Comparison of ENCODE assay signal across 22 cellular contexts in genomic region chr1:153563991-153564390, GRCh38. TPM values are rescaled to one million over a fixed set of nuclear protein-coding genes. Genes with fewer than 3 reads are reported as not detected.
DNase-seq lines count a peak whose midpoint lies in the region; ATAC-seq, FAIRE-seq and TF ChIP-seq lines count a peak whose summit lies in the region.
"Had no signal": no experiment of that assay in that cellular context is flagged by ENCODE, and none has a peak within 500 bp of the region (broad histone marks: within the 10 kb centered on the region; RNA-seq: fewer than 3 reads in every experiment).

No MANE protein-coding gene starts in this region.

- intact Hi-C loops in vagina (cut with DNase I): loop anchor here (2.0 kb wide), 1 partner anchor 15 kb away; the partner anchor contains the start of gene S100A3

- H4K91ac ChIP-seq in H1 (replicated peaks; ENCODE audit: insufficient read length, low read length): peak overlapping the region; percentile 10

- ATAC-seq in HG03095 (IDR thresholded peaks at IDR 0.05; ENCODE audit: unreplicated experiment) (no peak), GM21737 (IDR thresholded peaks at IDR 0.05; ENCODE audit: unreplicated experiment) (no peak)
- ATAC-seq: left cardiac atrium had no signal

- H3K4me3 ChIP-seq in H1 (ENCODE audit: extremely low read depth in 1 of 4, insufficient read depth in 2 of 4, low read depth in 3 of 4, low read length in 4 of 4) (no peak overlapping the region), vagina (peak overlapping the region; percentile 9 to 36)
- H3K4me3 ChIP-seq: right atrium auricular region had no signal

- no peak overlapping the region for H2BK120ac ChIP-seq in H1 (replicated peaks; ENCODE audit: low read depth, low read length)

- DNase-seq in NCI-H2171 treated with DMSO at 0.1 percent for 48 hours (lab: John Stamatoyannopoulos, UW) (peak; percentile 16), NCI-H2171 (lab: John Stamatoyannopoulos, UW) (no peak), H1 (ENCODE audit: low read depth in 1 of 2, low spot score in 2 of 2) (no peak), osteocyte (ENCODE audit: extremely low spot score, unreplicated experiment) (no peak), vagina (ENCODE audit: extremely low spot score in 2 of 2) (no peak), RCC 7860 (ENCODE audit: low spot score) (no peak)
- DNase-seq: activated CD4-positive, alpha-beta T cell treated with anti-CD3 and anti-CD28 coated beads, Interleukin-2, amount 10 ng/mL, durations not matched to agents 24 days and 14 days; activated naive CD4-positive, alpha-beta T cell treated with anti-CD3 and anti-CD28 coated beads for 36 hours; C1 segment of cervical spinal cord; hypothalamus; KG1; left cardiac atrium; midbrain; NCI-H1048; NCI-H748 treated with DMSO at 0.1 percent for 48 hours; substantia nigra had no signal

- no peak overlapping the region for H3K23ac ChIP-seq in H1 (ENCODE audit: insufficient read length)

- TF ChIP-seq POLR2A in H1 (IDR thresholded peaks at IDR 0.05; ENCODE audit: control extremely low read depth in 1 of 2, low read depth in 2 of 2, low read length in 2 of 2) (no peak), vagina (IDR thresholded peaks at IDR 0.05) (no peak)

- no peak overlapping the region for H3K4ac ChIP-seq in H1 (replicated peaks; ENCODE audit: insufficient read length, low read depth, low read length)

- H3K23me2 ChIP-seq in H1 (ENCODE audit: low read depth, low read length): no peaks in the 10 kb centered on the region; the same call in 1 of the 2 replicates

- H3K9ac ChIP-seq in H1 (replicated peaks in 1 of 4; ENCODE audit: extremely low read depth in 1 of 4, low read depth in 3 of 4, low read length in 3 of 4): no peak overlapping the region

- TF ChIP-seq EP300 in H1 (IDR thresholded peaks at IDR 0.05; ENCODE audit: borderline replicate concordance in 1 of 2, low read depth in 2 of 2, low read length in 2 of 2): no peak

- peak overlapping the region; percentile 61 for H2BK15ac ChIP-seq in H1 (ENCODE audit: low read length)

- H3K4me1 Mint-ChIP-seq in osteocyte (ENCODE audit: unreplicated experiment): peaks cover 50% of the 10 kb centered on the region

- no peak overlapping the region for H3K27ac ChIP-seq in H1 (ENCODE audit: low read depth, low read length)
- peak overlapping the region; percentile 98 for H3K27ac ChIP-seq in vagina
- H3K27ac ChIP-seq: neutrophil, right atrium auricular region had no signal

- H2AFZ ChIP-seq in H1 (ENCODE audit: low read length): no peak overlapping the region

- H3K27me3 ChIP-seq in H1 (replicated peaks in 1 of 4; ENCODE audit: control insufficient read depth in 3 of 4, extremely low read depth in 1 of 4, insufficient read depth in 3 of 4, low read length in 3 of 4) (0 out of 7 replicates have a peak, but pooled peaks cover 0 to 4% (median 0%) of the 10 kb centered on the region in 4 experiments), vagina (no peaks in the 10 kb centered on the region)
- H3K27me3 ChIP-seq: neutrophil, right atrium auricular region had no signal

- TF ChIP-seq RAD21 in H1 (IDR thresholded peaks at IDR 0.05 in 1 of 2, conservative IDR thresholded peaks at IDR 0.05 in 1 of 2; ENCODE audit: low read depth in 2 of 2, low read length in 2 of 2): no peak

- H3K56ac ChIP-seq in H1 (replicated peaks; ENCODE audit: insufficient read length, low read depth, low read length): no peak overlapping the region

- no peak overlapping the region for H4K8ac ChIP-seq in H1 (ENCODE audit: extremely low read depth, insufficient read depth, low read length)

- no peak overlapping the region for H3K4me2 ChIP-seq in H1 (ENCODE audit: insufficient read depth in 1 of 2, low read depth in 2 of 2, low read length in 2 of 2)

- peak overlapping the region; percentile 68; the same call in 1 of the 2 replicates for H2BK12ac ChIP-seq in H1 (ENCODE audit: low read depth, low read length)

- no peak overlapping the region for H2BK5ac ChIP-seq in H1 (ENCODE audit: low read depth, low read length)

- H3K79me1 ChIP-seq in H1 (ENCODE audit: low read depth, low read length): no peaks in the 10 kb centered on the region

- H3K79me2 ChIP-seq in H1 (ENCODE audit: control insufficient read depth in 1 of 2, insufficient read depth in 2 of 2, low read length in 2 of 2): no peaks in the 10 kb centered on the region

- no peak overlapping the region for H3K14ac ChIP-seq in H1 (ENCODE audit: insufficient read length)

- H3K18ac ChIP-seq in H1 (ENCODE audit: extremely low read depth, low read length): no peak overlapping the region

- CTCF ChIA-PET in H1 (lab: Charles Lee; ENCODE audit: partially characterized antibody): interaction anchor here (1.0 to 5.9 kb wide), 10 partner anchors 11 to 62 kb away, joined by 3 to 55 read pairs (median 7); partner anchors contain the start of genes S100A14, S100A4 and S100A6

- 0 out of 2 replicates have a peak overlapping the region, but pooled peaks have one; percentile 48 for H2BK20ac ChIP-seq in H1 (ENCODE audit: low read length)

- POLR2A ChIA-PET in H1 (lab: Charles Lee; ENCODE audit: partially characterized antibody): interaction anchor here (1.0 to 2.2 kb wide), 5 partner anchors 10 to 77 kb away, joined by 3 to 6 read pairs (median 3); partner anchors contain the start of genes CHTOP and S100A13

- 94% methylated on average over 7 of the region's 7 CpGs; no CpG with 5 or more reads in 1 of the 2 experiments for WGBS in H1 (ENCODE audit: extremely low coverage in 1 of 2, insufficient coverage in 1 of 2, insufficient read length in 1 of 2, insufficient replicate concordance in 2 of 2, low coverage in 1 of 2, low lambda C conversion rate in 2 of 2, missing lambda C conversion rate in 1 of 2), 2 experiments

- H3K4me1 ChIP-seq in H1 (replicated peaks in 1 of 4; ENCODE audit: control insufficient read depth in 3 of 4, insufficient read depth in 4 of 4, low read length in 3 of 4) (peaks cover 11 to 26% (median 20%) of the 10 kb centered on the region in 4 experiments), vagina (peaks cover 34% of the 10 kb centered on the region)

- H3K36me3 ChIP-seq in H1 (ENCODE audit: control insufficient read depth in 2 of 4, insufficient read depth in 4 of 4, low read length in 3 of 4) (no peaks in the 10 kb centered on the region), vagina (no peaks in the 10 kb centered on the region)
- H3K36me3 ChIP-seq: neutrophil, right atrium auricular region had no signal

- no peak overlapping the region for H2AK5ac ChIP-seq in H1 (ENCODE audit: low read depth, low read length)

- FAIRE-seq in H1 (lab: Jason Lieb, UNC): no peak
- FAIRE-seq in RCC 7860 (lab: Jason Lieb, UNC): no peak

- peak overlapping the region; percentile 82 for H3K27ac Mint-ChIP-seq in osteocyte (ENCODE audit: unreplicated experiment)
- H3K27ac Mint-ChIP-seq: activated CD4-positive, alpha-beta T cell treated with anti-CD3 and anti-CD28 coated beads, Interleukin-2, amount 10 ng/mL, durations not matched to agents 24 days and 14 days; activated naive CD4-positive, alpha-beta T cell treated with anti-CD3 and anti-CD28 coated beads for 36 hours had no signal

- no peaks in the 10 kb centered on the region for H3K9me3 Mint-ChIP-seq in osteocyte (ENCODE audit: unreplicated experiment)
- H3K9me3 Mint-ChIP-seq: activated CD4-positive, alpha-beta T cell treated with anti-CD3 and anti-CD28 coated beads, Interleukin-2, amount 10 ng/mL, durations not matched to agents 24 days and 14 days; activated naive CD4-positive, alpha-beta T cell treated with anti-CD3 and anti-CD28 coated beads for 36 hours had no signal

- H3K4me3 Mint-ChIP-seq in osteocyte (ENCODE audit: unreplicated experiment): no peak overlapping the region
- H3K4me3 Mint-ChIP-seq: activated CD4-positive, alpha-beta T cell treated with anti-CD3 and anti-CD28 coated beads, Interleukin-2, amount 10 ng/mL, durations not matched to agents 24 days and 14 days; activated naive CD4-positive, alpha-beta T cell treated with anti-CD3 and anti-CD28 coated beads for 36 hours had no signal

- H3K36me3 Mint-ChIP-seq in osteocyte (ENCODE audit: unreplicated experiment): no peaks in the 10 kb centered on the region

- H3K9me3 ChIP-seq in H1 (ENCODE audit: insufficient read depth in 2 of 2, low read depth in 1 of 2, low read length in 1 of 2) (no peaks in the 10 kb centered on the region), vagina (no peaks in the 10 kb centered on the region)
- H3K9me3 ChIP-seq: neutrophil, right atrium auricular region had no signal

- H4K5ac ChIP-seq in H1 (ENCODE audit: insufficient read length, low read depth, low read length): no peak overlapping the region

- no peaks in the 10 kb centered on the region for H3K27me3 Mint-ChIP-seq in osteocyte (ENCODE audit: unreplicated experiment)
- H3K27me3 Mint-ChIP-seq: activated CD4-positive, alpha-beta T cell treated with anti-CD3 and anti-CD28 coated beads, Interleukin-2, amount 10 ng/mL, durations not matched to agents 24 days and 14 days had no signal

- TF ChIP-seq CTCF in H1 (IDR thresholded peaks at IDR 0.05; ENCODE audit: control extremely low read depth in 1 of 3, insufficient read depth in 1 of 3, low read depth in 1 of 3, low read length in 3 of 3) (no peak), osteocyte (IDR thresholded peaks at IDR 0.05) (no peak), vagina (IDR thresholded peaks at IDR 0.05) (no peak)

- H4K20me1 ChIP-seq in H1 (replicated peaks in 1 of 2; ENCODE audit: control insufficient read depth in 1 of 2, insufficient read depth in 2 of 2, low read length in 2 of 2): no peaks in the 10 kb centered on the region

RNA-seq across cellular contexts. Expression of gene S100A2, which starts 1.7 kb away (rescaled TPM):
- 2.0 TPM in 1 of 2 replicates, not detected in the other for total RNA-seq in H1 (2021; fragmentation: NEBNext Ultra II Directional; extraction: Animal tissue kit (Norgen Biotek cat#: 25700))
- polyA plus RNA-seq in H1 (2011; rRNA removed): 0.71 and 0.86 TPM in 2 replicates
- polyA plus RNA-seq in H1 (2011; cell fraction: cytosol; rRNA removed): 1.1 TPM
- polyA plus RNA-seq in H1 (2011; cell fraction: nucleus; rRNA removed): 0.78 TPM
- 0.69 to 2.1 TPM (median 1.2 TPM) in 4 replicates for polyA plus RNA-seq in H1 (2012, experiment 1 of 2)
- polyA plus RNA-seq in H1 (2012, experiment 2 of 2): 0.20 TPM
- 2.0 TPM for polyA plus RNA-seq in H1 (2013, experiment 1 of 2)
- 2.6 TPM for polyA plus RNA-seq in H1 (2013, experiment 2 of 2)
- 0.60 TPM in 1 of 2 replicates, not detected in the other for polyA minus RNA-seq in H1 (2011; rRNA and poly(A)+ RNA removed)
- not detected for polyA minus RNA-seq in H1 (2011; cell fraction: cytosol; rRNA and poly(A)+ RNA removed)
- polyA minus RNA-seq in H1 (2011; cell fraction: nucleus; rRNA and poly(A)+ RNA removed): not detected
- total RNA-seq in osteocyte (8.9 and 11.7 TPM in 2 replicates), vagina (470 TPM)
- total RNA-seq: right atrium auricular region had no signal

RNA-seq across cellular contexts. Expression of gene S100A3, which starts 14.9 kb away (rescaled TPM):
- 0.47 TPM in 1 of 2 replicates, not detected in the other for total RNA-seq in H1 (2021; fragmentation: NEBNext Ultra II Directional; extraction: Animal tissue kit (Norgen Biotek cat#: 25700))
- polyA plus RNA-seq in H1 (2011; rRNA removed): 0.26 and 0.77 TPM in 2 replicates
- polyA plus RNA-seq in H1 (2011; cell fraction: cytosol; rRNA removed): 1.1 TPM
- 0.43 TPM for polyA plus RNA-seq in H1 (2011; cell fraction: nucleus; rRNA removed)
- not detected in 4 replicates for polyA plus RNA-seq in H1 (2012, experiment 1 of 2)
- polyA plus RNA-seq in H1 (2012, experiment 2 of 2): not detected
- polyA plus RNA-seq in H1 (2013, experiment 1 of 2): 0.14 TPM
- 0.24 TPM for polyA plus RNA-seq in H1 (2013, experiment 2 of 2)
- not detected in 2 replicates for polyA minus RNA-seq in H1 (2011; rRNA and poly(A)+ RNA removed)
- not detected for polyA minus RNA-seq in H1 (2011; cell fraction: cytosol; rRNA and poly(A)+ RNA removed)
- not detected for polyA minus RNA-seq in H1 (2011; cell fraction: nucleus; rRNA and poly(A)+ RNA removed)
- total RNA-seq in osteocyte: 5.7 and 7.5 TPM in 2 replicates
- total RNA-seq in vagina: 9.6 TPM
- total RNA-seq: activated CD4-positive, alpha-beta T cell treated with anti-CD3 and anti-CD28 coated beads, Interleukin-2, amount 10 ng/mL, durations not matched to agents 24 days and 14 days; activated naive CD4-positive, alpha-beta T cell treated with anti-CD3 and anti-CD28 coated beads for 36 hours had no signal

RNA-seq across cellular contexts. Expression of gene S100A4, which starts 18.4 kb away (rescaled TPM):
- total RNA-seq in H1 (2021; fragmentation: NEBNext Ultra II Directional; extraction: Animal tissue kit (Norgen Biotek cat#: 25700)): 36.3 and 39.6 TPM in 2 replicates
- 43.3 and 85.4 TPM in 2 replicates for polyA plus RNA-seq in H1 (2011; rRNA removed)
- polyA plus RNA-seq in H1 (2011; cell fraction: cytosol; rRNA removed): 48.1 TPM
- polyA plus RNA-seq in H1 (2011; cell fraction: nucleus; rRNA removed): 16.4 TPM
- polyA plus RNA-seq in H1 (2012, experiment 1 of 2): 45.5 to 53.5 TPM (median 49.9 TPM) in 4 replicates
- polyA plus RNA-seq in H1 (2012, experiment 2 of 2): 137 TPM
- 70.2 TPM for polyA plus RNA-seq in H1 (2013, experiment 1 of 2)
- 68.2 TPM for polyA plus RNA-seq in H1 (2013, experiment 2 of 2)
- polyA minus RNA-seq in H1 (2011; rRNA and poly(A)+ RNA removed): 13.4 and 13.9 TPM in 2 replicates
- polyA minus RNA-seq in H1 (2011; cell fraction: cytosol; rRNA and poly(A)+ RNA removed): 9.5 TPM
- polyA minus RNA-seq in H1 (2011; cell fraction: nucleus; rRNA and poly(A)+ RNA removed): 11.6 TPM
- total RNA-seq in osteocyte (337 and 353 TPM in 2 replicates), vagina (375 TPM)

RNA-seq across cellular contexts. Expression of gene S100A5, which starts 23.3 kb away (rescaled TPM):
- not detected in 2 replicates for total RNA-seq in H1 (2021; fragmentation: NEBNext Ultra II Directional; extraction: Animal tissue kit (Norgen Biotek cat#: 25700))
- polyA plus RNA-seq in H1 (2011; rRNA removed): not detected in 2 replicates
- polyA plus RNA-seq in H1 (2011; cell fraction: cytosol; rRNA removed): not detected
- not detected for polyA plus RNA-seq in H1 (2011; cell fraction: nucleus; rRNA removed)
- polyA plus RNA-seq in H1 (2012, experiment 1 of 2): not detected in 4 replicates
- polyA plus RNA-seq in H1 (2012, experiment 2 of 2): not detected
- polyA plus RNA-seq in H1 (2013, experiment 1 of 2): 0.08 TPM
- not detected for polyA plus RNA-seq in H1 (2013, experiment 2 of 2)
- polyA minus RNA-seq in H1 (2011; rRNA and poly(A)+ RNA removed): 0.69 TPM in 1 of 2 replicates, not detected in the other
- polyA minus RNA-seq in H1 (2011; cell fraction: cytosol; rRNA and poly(A)+ RNA removed): not detected
- not detected for polyA minus RNA-seq in H1 (2011; cell fraction: nucleus; rRNA and poly(A)+ RNA removed)
- total RNA-seq in osteocyte: 1.0 TPM in 1 of 2 replicates, not detected in the other
- not detected for total RNA-seq in vagina
- total RNA-seq: fibroblast of lung, H4, left cardiac atrium, right atrium auricular region had no signal

RNA-seq across cellular contexts. Expression of gene S100A6, which starts 28.2 kb away (rescaled TPM):
- total RNA-seq in H1 (2021; fragmentation: NEBNext Ultra II Directional; extraction: Animal tissue kit (Norgen Biotek cat#: 25700)): 11.1 and 11.5 TPM in 2 replicates
- 45.8 and 63.0 TPM in 2 replicates for polyA plus RNA-seq in H1 (2011; rRNA removed)
- 41.4 TPM for polyA plus RNA-seq in H1 (2011; cell fraction: cytosol; rRNA removed)
- polyA plus RNA-seq in H1 (2011; cell fraction: nucleus; rRNA removed): 29.9 TPM
- 38.9 to 50.1 TPM (median 45.3 TPM) in 4 replicates for polyA plus RNA-seq in H1 (2012, experiment 1 of 2)
- 57.1 TPM for polyA plus RNA-seq in H1 (2012, experiment 2 of 2)
- polyA plus RNA-seq in H1 (2013, experiment 1 of 2): 12.2 TPM
- polyA plus RNA-seq in H1 (2013, experiment 2 of 2): 12.1 TPM
- polyA minus RNA-seq in H1 (2011; rRNA and poly(A)+ RNA removed): 7.9 and 10.3 TPM in 2 replicates
- 29.6 TPM for polyA minus RNA-seq in H1 (2011; cell fraction: cytosol; rRNA and poly(A)+ RNA removed)
- polyA minus RNA-seq in H1 (2011; cell fraction: nucleus; rRNA and poly(A)+ RNA removed): 15.6 TPM
- 0.99 and 1.1 TPM in 2 replicates for total RNA-seq in osteocyte
- total RNA-seq in vagina: 562 TPM

Comparison
In these comparisons a context has a peak if more than half of its experiments do, and no peak if none do; other contexts are left out.
1. H3K4me3 ChIP-seq: peak in vagina (2 of 2); none in H1 (0 of 4).
2. RNA of gene S100A2, which starts 1.7 kb away (total RNA-seq): 470 TPM in vagina (single experiment); 8.9 to 11.7 TPM in osteocyte and 2.0 TPM in H1; every median in the first group is over 10 times any median in the second.